In genomic region chr2:145751634-145752033, GRCh38 we compare ENCODE assay signal across 8 cellular contexts.
A peak's percentile ranks its signal among the peaks of the same experiment; 100 is the strongest.
DNase-seq lines count a peak whose midpoint lies in the region; ATAC-seq and TF ChIP-seq lines count a peak whose summit lies in the region.

No MANE protein-coding gene starts in this region.

- peaks cover 31% of the 10 kb centered on the region for H3K4me1 Mint-ChIP-seq in type B pancreatic cell (ENCODE audit: unreplicated experiment)

- TF ChIP-seq CTCF in type B pancreatic cell (conservative IDR thresholded peaks at IDR 0.05), result no peak

- peaks cover 19% of the 10 kb centered on the region for H3K4me1 ChIP-seq in neuron (ENCODE audit: insufficient read depth, low read length)
- no peaks in the 10 kb centered on the region; the same call in 1 of the 2 replicates for H3K4me1 ChIP-seq in HAP-1

- H3K4me3 Mint-ChIP-seq in type B pancreatic cell, result no peak overlapping the region

- H3K9me3 Mint-ChIP-seq in type B pancreatic cell, result no peaks in the 10 kb centered on the region

- H3K27ac Mint-ChIP-seq in type B pancreatic cell, result no peak overlapping the region

- no peak for TF ChIP-seq POLR2A in erythroblast (IDR thresholded peaks at IDR 0.05; ENCODE audit: low read length)

- ATAC-seq in GM18517 (IDR thresholded peaks at IDR 0.05; ENCODE audit: unreplicated experiment), result peak; percentile 76
- ATAC-seq in HG02623 (IDR thresholded peaks at IDR 0.05; ENCODE audit: unreplicated experiment), result peak; percentile 79

- no peaks in the 10 kb centered on the region for H3K36me3 ChIP-seq in neuron (ENCODE audit: insufficient read depth, low read length)
- H3K36me3 ChIP-seq in HAP-1 (replicated peaks), result no peaks in the 10 kb centered on the region

- no peaks in the 10 kb centered on the region for H3K9me3 ChIP-seq in neuron (ENCODE audit: low read length)
- no peaks in the 10 kb centered on the region for H3K9me3 ChIP-seq in HAP-1

- H3K27me3 ChIP-seq in neuron (ENCODE audit: insufficient read depth, low read length), result no peaks in the 10 kb centered on the region
- H3K27me3 ChIP-seq in HAP-1 (ENCODE audit: low read depth), result no peaks in the 10 kb centered on the region

- H2AFZ ChIP-seq in neuron (ENCODE audit: low read depth, low read length), result peak overlapping the region; percentile 5

- H3K27me3 Mint-ChIP-seq in type B pancreatic cell, result peaks cover 5% of the 10 kb centered on the region

- no peak overlapping the region for H3K4me3 ChIP-seq in neuron (ENCODE audit: low read length)
- no peak overlapping the region for H3K4me3 ChIP-seq in HAP-1

- DNase-seq in NOMO-1 treated with DMSO at 0.1 percent for 48 hours (lab: John Stamatoyannopoulos, UW; ENCODE audit: unreplicated experiment) (peak; percentile 94), erythroblast (lab: John Stamatoyannopoulos, UW) (peak; percentile 29 to 46), type B pancreatic cell (ENCODE audit: extremely low spot score, unreplicated experiment) (no peak), HAP-1 (ENCODE audit: low spot score in 2 of 2) (no peak)
- DNase-seq in activated CD4-positive, alpha-beta T cell treated with anti-CD3 and anti-CD28 coated beads, Interleukin-2, amount 50 U/mL, for 1 hour, result no peak

- in situ Hi-C loops in HAP-1 (cut with MboI; ENCODE audit: low sequenced_read_pairs), result no loop called here

- H3K36me3 Mint-ChIP-seq in type B pancreatic cell, result no peaks in the 10 kb centered on the region

Comparison
In these comparisons a context has a peak if more than half of its experiments do, and no peak if none do; other contexts are left out.
1. DNase-seq: peak in NOMO-1 treated with DMSO at 0.1 percent for 48 hours (single experiment) and erythroblast (2 of 2); none in type B pancreatic cell (single experiment), HAP-1 (0 of 2) and activated CD4-positive, alpha-beta T cell treated with anti-CD3 and anti-CD28 coated beads, Interleukin-2, amount 50 U/mL, for 1 hour (single experiment).